Comparison of ENCODE assay signal across 10 cellular contexts in genomic region chr11:69860244-69860643, GRCh38. TPM values are rescaled to one million over a fixed set of nuclear protein-coding genes. Genes with fewer than 3 reads are reported as not detected.
"Had no signal": no experiment of that assay in that cellular context is flagged by ENCODE, and none has a peak within 500 bp of the region (broad histone marks: within the 10 kb centered on the region; RNA-seq: fewer than 3 reads in every experiment).

No MANE protein-coding gene starts in this region.

- H3K4me3 Mint-ChIP-seq: HFFc6 had no signal

- H3K4me3 ChIP-seq: GM23248, HAP-1 had no signal

- H3K36me3 ChIP-seq: HAP-1 had no signal

- ATAC-seq: HCT116 had no signal

- H3K27ac ChIP-seq: GM23248, HL-60 had no signal

- DNase-seq: GM23248, GOT3, H7, HFFc6, IMR-90 had no signal

- H3K9me3 Mint-ChIP-seq: HFFc6 had no signal

- H3K4me1 ChIP-seq: HAP-1 had no signal

- H3K9ac ChIP-seq: GM23248 had no signal

- H3K27ac Mint-ChIP-seq: HFFc6 had no signal

- H3K9me3 ChIP-seq: HAP-1 had no signal

- H2AFZ ChIP-seq: GM23248 had no signal

RNA-seq across cellular contexts. Expression of gene FGF3, which starts 41.0 kb away (rescaled TPM):
- total RNA-seq: GM23248, H4, H7, HFFc6, HT1080, IMR-90 had no signal
- polyA plus RNA-seq: GM23248, IMR-90 had no signal
